ENCODE assay signal across 17 cellular contexts in the genomic region with DNA sequence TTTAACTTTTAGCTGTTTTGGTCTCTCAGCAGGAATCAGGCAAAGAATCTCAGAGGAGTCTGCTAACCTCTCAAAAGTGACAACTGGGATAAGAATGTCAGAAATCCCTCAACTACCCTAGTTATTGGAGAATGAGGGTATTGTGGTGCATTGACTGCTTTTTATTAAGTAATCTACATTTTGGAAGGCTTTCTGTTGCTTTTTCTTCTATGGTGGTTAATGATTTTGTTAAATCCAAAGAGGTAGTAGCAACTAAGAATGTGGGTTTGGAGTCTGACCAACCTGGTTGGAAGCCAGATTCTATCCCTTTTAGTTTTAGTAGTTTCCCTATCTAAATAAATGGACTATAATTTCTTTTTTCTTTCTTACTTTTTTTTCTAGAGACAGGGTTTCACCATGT.
DNase-seq lines count a peak whose midpoint lies in the region; ATAC-seq, FAIRE-seq and TF ChIP-seq lines count a peak whose summit lies in the region.
"Had no signal": no experiment of that assay in that cellular context is flagged by ENCODE, and none has a peak within 500 bp of the region (broad histone marks: within the 10 kb centered on the region; RNA-seq: fewer than 3 reads in every experiment).

No MANE protein-coding gene starts in this region.

- no peaks in the 10 kb centered on the region for H3K27me3 ChIP-seq in astrocyte (ENCODE audit: insufficient read depth, low read length)
- no peaks in the 10 kb centered on the region for H3K27me3 ChIP-seq in heart left ventricle
- H3K27me3 ChIP-seq: SJSA1 had no signal

- H3K9ac ChIP-seq in astrocyte (ENCODE audit: low read length) = no peak overlapping the region

- intact Hi-C loops in heart left ventricle (cut with DNase I) = loop anchor here in 3 of 10 donors (5.0 to 10.0 kb wide), 2 partner anchors 91 to 94 kb away; a partner anchor contains a TSS

- H3K4me2 ChIP-seq in astrocyte (ENCODE audit: low read length) = no peak overlapping the region

- H3K27ac ChIP-seq in astrocyte (ENCODE audit: low read depth, low read length) (no peak overlapping the region), heart left ventricle (no peak overlapping the region)
- H3K27ac ChIP-seq: SJSA1 had no signal

- H3K27ac Mint-ChIP-seq in astrocyte (ENCODE audit: unreplicated experiment) (no peak overlapping the region), T-helper 17 cell (no peak overlapping the region)
- H3K27ac Mint-ChIP-seq: CD4-positive, alpha-beta T cell had no signal

- no peak overlapping the region for H3K4me3 Mint-ChIP-seq in astrocyte (ENCODE audit: unreplicated experiment)
- no peak overlapping the region for H3K4me3 Mint-ChIP-seq in T-helper 17 cell
- H3K4me3 Mint-ChIP-seq: CD4-positive, alpha-beta T cell had no signal

- DNase-seq in GM03348 (ENCODE audit: low spot score) (peak; percentile 67), astrocyte (ENCODE audit: low read depth) (peak; percentile 81), glomerular visceral epithelial cell (ENCODE audit: extremely low spot score) (peak; percentile 49), T-helper 17 cell (no peak), heart left ventricle (no peak), NOMO-1 treated with DMSO at 0.1 percent for 48 hours (lab: John Stamatoyannopoulos, UW; ENCODE audit: unreplicated experiment) (no peak)
- DNase-seq: AML-193; Calu3; CD4-positive, alpha-beta T cell; NCI-H1417; NCI-H2081; NCI-H524 had no signal

- H2AFZ ChIP-seq in astrocyte (ENCODE audit: low read depth, low read length) = no peak overlapping the region

- no peaks in the 10 kb centered on the region for H3K9me3 Mint-ChIP-seq in astrocyte (ENCODE audit: unreplicated experiment)
- H3K9me3 Mint-ChIP-seq: CD4-positive, alpha-beta T cell had no signal

- TF ChIP-seq CTCF in astrocyte (IDR thresholded peaks at IDR 0.05; ENCODE audit: insufficient read depth, low read depth, low read length) (no peak), heart left ventricle (IDR thresholded peaks at IDR 0.05) (no peak)

- H3K4me1 ChIP-seq in astrocyte (ENCODE audit: insufficient read depth, low read length) (no peaks in the 10 kb centered on the region), heart left ventricle (peaks cover 0 to 6% (median 0%) of the 10 kb centered on the region in 12 donors)
- H3K4me1 ChIP-seq: SJSA1 had no signal

- ATAC-seq in T-helper 17 cell = no peak
- no peak for ATAC-seq in heart left ventricle
- ATAC-seq in GM19452 (IDR thresholded peaks at IDR 0.05; ENCODE audit: unreplicated experiment) = no peak

- H3K79me2 ChIP-seq in astrocyte (ENCODE audit: insufficient read depth, low read length) = no peaks in the 10 kb centered on the region

- H3K27me3 Mint-ChIP-seq in astrocyte (ENCODE audit: low read depth, unreplicated experiment) (no peaks in the 10 kb centered on the region), T-helper 17 cell (no peaks in the 10 kb centered on the region)
- H3K27me3 Mint-ChIP-seq: CD4-positive, alpha-beta T cell had no signal

- H3K4me3 ChIP-seq in astrocyte (ENCODE audit: insufficient read depth, low read depth, low read length) (no peak overlapping the region), heart left ventricle (no peak overlapping the region)
- H3K4me3 ChIP-seq: SJSA1 had no signal

- TF ChIP-seq POLR2A in heart left ventricle (IDR thresholded peaks at IDR 0.05) = no peak

- H3K36me3 ChIP-seq in astrocyte (ENCODE audit: insufficient read depth, low read length) (no peaks in the 10 kb centered on the region), heart left ventricle (no peaks in the 10 kb centered on the region)
- H3K36me3 ChIP-seq: SJSA1 had no signal

- no peaks in the 10 kb centered on the region for H3K9me3 ChIP-seq in astrocyte (ENCODE audit: insufficient read depth, low read depth, low read length)
- H3K9me3 ChIP-seq in T-helper 17 cell (ENCODE audit: control insufficient read depth, low read length, poor library complexity, severe bottlenecking) = no peaks in the 10 kb centered on the region
- H3K9me3 ChIP-seq in heart left ventricle = no peaks in the 10 kb centered on the region
- H3K9me3 ChIP-seq: SJSA1 had no signal

- H3K4me1 Mint-ChIP-seq in astrocyte (ENCODE audit: low read depth, unreplicated experiment) = peaks cover 9% of the 10 kb centered on the region
- peaks cover 7% of the 10 kb centered on the region for H3K4me1 Mint-ChIP-seq in T-helper 17 cell

- FAIRE-seq in astrocyte (lab: Jason Lieb, UNC) = no peak
- FAIRE-seq: G401.6, GM19239, H54 had no signal

- H3K36me3 Mint-ChIP-seq in astrocyte (ENCODE audit: low read depth, unreplicated experiment) (peaks cover 2% of the 10 kb centered on the region), T-helper 17 cell (ENCODE audit: low read depth) (no peaks in the 10 kb centered on the region)

- H4K20me1 ChIP-seq in astrocyte (ENCODE audit: insufficient read depth, low read length) = no peaks in the 10 kb centered on the region

Comparison
In these comparisons a context has a peak if more than half of its experiments do, and no peak if none do; other contexts are left out.
1. DNase-seq: peak in GM03348 (single experiment), astrocyte (single experiment) and glomerular visceral epithelial cell (single experiment); none in T-helper 17 cell (0 of 3), heart left ventricle (0 of 5) and NOMO-1 treated with DMSO at 0.1 percent for 48 hours (single experiment).